In the genomic region with DNA sequence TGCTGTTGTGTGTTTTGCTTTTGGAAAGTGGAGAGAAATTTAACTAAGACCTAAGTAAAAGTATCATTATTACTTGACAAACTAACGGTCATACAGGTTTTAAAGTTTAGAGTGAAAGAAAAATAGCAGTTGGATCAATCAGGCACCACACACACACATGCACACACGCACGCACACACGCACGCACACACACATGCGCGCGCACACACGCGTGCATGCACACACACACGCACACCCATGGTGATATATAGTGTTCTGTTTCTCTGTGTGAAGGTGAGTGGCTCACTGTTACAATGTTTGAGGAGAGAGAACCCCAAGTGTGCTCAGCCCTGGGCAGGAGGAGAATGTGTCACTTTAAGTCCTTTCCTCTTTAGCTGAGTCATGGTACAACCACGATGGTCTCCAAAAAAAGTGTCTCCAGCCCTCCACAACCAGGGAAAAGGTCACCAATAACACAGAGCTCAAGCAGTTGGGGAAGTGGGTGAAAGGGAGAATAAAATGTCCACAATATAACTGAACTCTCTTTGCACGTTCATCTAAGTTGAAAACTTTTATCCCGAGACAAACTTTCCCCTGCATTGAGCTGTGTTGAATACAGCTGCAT, we compare ENCODE assay signal across 1 cellular context.
TF ChIP-seq lines count a peak whose summit lies in the region.

No MANE protein-coding gene starts in this region.

TF ChIP-seq in HCT116, 20 proteins besides CTCF, POLR2A, EP300 and RAD21:
- TF ChIP-seq, protein P1, sequence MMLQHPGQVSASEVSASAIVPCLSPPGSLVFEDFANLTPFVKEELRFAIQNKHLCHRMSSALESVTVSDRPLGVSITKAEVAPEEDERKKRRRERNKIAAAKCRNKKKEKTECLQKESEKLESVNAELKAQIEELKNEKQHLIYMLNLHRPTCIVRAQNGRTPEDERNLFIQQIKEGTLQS (IDR thresholded peaks at IDR 0.05): no peak
- TF ChIP-seq TCF7L2 (IDR thresholded peaks at IDR 0.05; ENCODE audit: borderline replicate concordance, extremely low read depth, insufficient read depth, insufficient read length) (no peak), ZFX (IDR thresholded peaks at IDR 0.05) (no peak), FOSL1 (IDR thresholded peaks at IDR 0.05; ENCODE audit: low read depth) (no peak)
TF ChIP-seq in HCT116: peak in this region for 0.
